Comparison of ENCODE assay signal across 14 cellular contexts in genomic region chr3:18189651-18190050, GRCh38.
DNase-seq lines count a peak whose midpoint lies in the region; TF ChIP-seq lines count a peak whose summit lies in the region.
"Had no signal": no experiment of that assay in that cellular context is flagged by ENCODE, and none has a peak within 500 bp of the region (broad histone marks: within the 10 kb centered on the region; RNA-seq: fewer than 3 reads in every experiment).

No MANE protein-coding gene starts in this region.

- TF ChIP-seq POLR2A in prostate gland (IDR thresholded peaks at IDR 0.05), result no peak

- POLR2A ChIA-PET in OCI-LY7 (lab: Charles Lee), result interaction anchor here (0.6 kb wide), 1 partner anchor 93 kb away, joined by 3 read pairs; no protein-coding TSS in a partner anchor

- peaks cover 7% of the 10 kb centered on the region for H3K4me1 Mint-ChIP-seq in type B pancreatic cell (ENCODE audit: unreplicated experiment)
- H3K4me1 Mint-ChIP-seq: activated CD4-positive, alpha-beta T cell treated with anti-CD3 and anti-CD28 coated beads, Interleukin-2, amount 10 ng/mL, durations not matched to agents 24 days and 14 days; natural killer cell had no signal

- in situ Hi-C loops in KBM-7 (cut with MboI; ENCODE audit: low pct_unique_long_range_greater_than_20kb, low sequenced_read_pairs), result no loop called here

- CTCF ChIA-PET in OCI-LY7 (lab: Charles Lee; ENCODE audit: unreplicated experiment), result no interaction called here

- H3K27me3 ChIP-seq in fibroblast of lung (ENCODE audit: control insufficient read depth, insufficient read depth, low read length) (no peaks in the 10 kb centered on the region), prostate gland (replicated peaks; ENCODE audit: insufficient read depth) (no peaks in the 10 kb centered on the region)
- H3K27me3 ChIP-seq: tibial nerve had no signal

- no peaks in the 10 kb centered on the region for H3K36me3 ChIP-seq in OCI-LY7 (ENCODE audit: insufficient read depth, low read length)
- H3K36me3 ChIP-seq in fibroblast of lung (ENCODE audit: control insufficient read depth, insufficient read depth, low read length), result no peaks in the 10 kb centered on the region
- H3K36me3 ChIP-seq in prostate gland, result no peaks in the 10 kb centered on the region
- H3K36me3 ChIP-seq: tibial nerve had no signal

- H3K9me3 ChIP-seq in OCI-LY7 (ENCODE audit: low read length) (peaks cover 4% of the 10 kb centered on the region; the same call in 1 of the 2 replicates), fibroblast of lung (ENCODE audit: control insufficient read depth, insufficient read depth, low read depth, low read length) (no peaks in the 10 kb centered on the region), prostate gland (no peaks in the 10 kb centered on the region)
- H3K9me3 ChIP-seq: tibial nerve had no signal

- H3K36me3 Mint-ChIP-seq in type B pancreatic cell, result no peaks in the 10 kb centered on the region
- H3K36me3 Mint-ChIP-seq: natural killer cell had no signal

- no peak overlapping the region for H3K27ac ChIP-seq in OCI-LY7 (ENCODE audit: low read depth, low read length, poor library complexity, severe bottlenecking)
- no peak overlapping the region for H3K27ac ChIP-seq in fibroblast of lung (ENCODE audit: insufficient read depth, low read length)
- H3K27ac ChIP-seq in prostate gland, result no peak overlapping the region
- H3K27ac ChIP-seq: tibial nerve had no signal

- no peak overlapping the region for H3K4me3 Mint-ChIP-seq in type B pancreatic cell
- H3K4me3 Mint-ChIP-seq: activated CD4-positive, alpha-beta T cell treated with anti-CD3 and anti-CD28 coated beads, Interleukin-2, amount 10 ng/mL, durations not matched to agents 24 days and 14 days; natural killer cell; T-helper 1 cell treated with Interleukin-12 subunit alpha and Interleukin-12 subunit beta and Interleukin-4 antibody, amounts not matched to agents 30 μg/mL and 1 μg/mL, for 36 hours had no signal

- peaks cover 28% of the 10 kb centered on the region for H3K4me1 ChIP-seq in OCI-LY7 (ENCODE audit: insufficient read depth, low read length, poor library complexity, severe bottlenecking)
- no peaks in the 10 kb centered on the region for H3K4me1 ChIP-seq in fibroblast of lung (ENCODE audit: control insufficient read depth, extremely low read depth, insufficient read depth, low read length)
- H3K4me1 ChIP-seq in prostate gland (replicated peaks), result no peaks in the 10 kb centered on the region
- H3K4me1 ChIP-seq: tibial nerve had no signal

- peak; percentile 94 for DNase-seq in NCI-H748 (lab: John Stamatoyannopoulos, UW; ENCODE audit: unreplicated experiment)
- DNase-seq in NCI-H748 treated with DMSO at 0.1 percent for 48 hours (lab: John Stamatoyannopoulos, UW), result no peak
- no peak for DNase-seq in OCI-LY7 (ENCODE audit: low spot score)
- peak; percentile 81 to 84 for DNase-seq in fibroblast of lung (ENCODE audit: low read depth in 2 of 2)
- DNase-seq in type B pancreatic cell (ENCODE audit: extremely low spot score, unreplicated experiment), result no peak
- no peak for DNase-seq in KBM-7
- no peak for DNase-seq in prostate gland (ENCODE audit: low spot score)
- DNase-seq in NCI-H146 treated with DMSO at 0.1 percent for 48 hours (lab: John Stamatoyannopoulos, UW; ENCODE audit: unreplicated experiment), result no peak
- DNase-seq: activated CD4-positive, alpha-beta T cell treated with anti-CD3 and anti-CD28 coated beads, Interleukin-2, amount 10 ng/mL, durations not matched to agents 24 days and 14 days; activated effector memory CD4-positive, alpha-beta T cell treated with Interleukin-2 at 50 U/mL for 16 hours; natural killer cell; OCI-M1 had no signal

- H3K79me2 ChIP-seq in OCI-LY7 (ENCODE audit: insufficient read depth, low read depth, low read length) (no peaks in the 10 kb centered on the region), fibroblast of lung (ENCODE audit: control insufficient read depth, insufficient read depth, low read length) (no peaks in the 10 kb centered on the region)

- no TSS peak for BruUV-seq in OCI-LY7 (replicated peaks; lab: Mats Ljungman, UMichigan)

- no peaks in the 10 kb centered on the region for H3K9me2 ChIP-seq in OCI-LY7 (ENCODE audit: insufficient read depth, low read length)

- no peaks in the 10 kb centered on the region for H3K27me3 Mint-ChIP-seq in type B pancreatic cell

- H3K9me3 Mint-ChIP-seq in type B pancreatic cell, result peaks cover 3% of the 10 kb centered on the region
- H3K9me3 Mint-ChIP-seq: natural killer cell; T-helper 1 cell treated with Interleukin-12 subunit alpha and Interleukin-12 subunit beta and Interleukin-4 antibody, amounts not matched to agents 30 μg/mL and 1 μg/mL, for 36 hours had no signal

- peak overlapping the region; percentile 45 for H3K27ac Mint-ChIP-seq in type B pancreatic cell
- H3K27ac Mint-ChIP-seq: activated CD4-positive, alpha-beta T cell treated with anti-CD3 and anti-CD28 coated beads, Interleukin-2, amount 10 ng/mL, durations not matched to agents 24 days and 14 days; natural killer cell; T-helper 1 cell treated with Interleukin-12 subunit alpha and Interleukin-12 subunit beta and Interleukin-4 antibody, amounts not matched to agents 30 μg/mL and 1 μg/mL, for 36 hours had no signal

- no peak overlapping the region for H3K9ac ChIP-seq in fibroblast of lung (ENCODE audit: insufficient read depth, low read length)

- H3K4me3 ChIP-seq in OCI-LY7 (ENCODE audit: low read depth, low read length, poor library complexity, severe bottlenecking) (no peak overlapping the region), fibroblast of lung (replicated peaks in 1 of 4; ENCODE audit: control extremely low read depth in 1 of 4, insufficient read depth in 1 of 4, low read depth in 3 of 4, low read length in 4 of 4) (no peak overlapping the region), prostate gland (no peak overlapping the region)
- H3K4me3 ChIP-seq: tibial nerve had no signal

- H3K4me2 ChIP-seq in OCI-LY7 (ENCODE audit: low read length), result no peak overlapping the region
- no peak overlapping the region for H3K4me2 ChIP-seq in fibroblast of lung (ENCODE audit: extremely low read depth, insufficient read depth, low read length)

- TF ChIP-seq CTCF in OCI-LY7 (conservative IDR thresholded peaks at IDR 0.05; ENCODE audit: low read length) (no peak), fibroblast of lung (conservative IDR thresholded peaks at IDR 0.05 in 1 of 2, IDR thresholded peaks at IDR 0.05 in 1 of 2; ENCODE audit: low read depth in 1 of 2, low read length in 2 of 2) (no peak), type B pancreatic cell (conservative IDR thresholded peaks at IDR 0.05) (no peak), prostate gland (IDR thresholded peaks at IDR 0.05) (no peak)

- H4K20me1 ChIP-seq in OCI-LY7 (ENCODE audit: insufficient read depth, low read length) (no peaks in the 10 kb centered on the region), fibroblast of lung (ENCODE audit: control insufficient read depth, extremely low read depth, insufficient read depth, low read length) (no peaks in the 10 kb centered on the region)

- intact Hi-C loops in OCI-LY7 (cut with micrococcal nuclease; ENCODE audit: unreplicated experiment), result no loop called here
- intact Hi-C loops in prostate gland (cut with DNase I), result no loop called here

- 51% methylated on average over 4 of the region's 4 CpGs for WGBS in prostate gland

- H2AFZ ChIP-seq in OCI-LY7 (ENCODE audit: low read length) (peak overlapping the region; percentile 27; the same call in 1 of the 2 replicates), fibroblast of lung (ENCODE audit: low read length) (no peak overlapping the region)

Comparison
In these comparisons a context has a peak if more than half of its experiments do, and no peak if none do; other contexts are left out.
1. DNase-seq: peak in NCI-H748 (single experiment) and fibroblast of lung (2 of 2); none in NCI-H748 treated with DMSO at 0.1 percent for 48 hours (single experiment), OCI-LY7 (single experiment), type B pancreatic cell (single experiment), KBM-7 (single experiment), prostate gland (single experiment) and NCI-H146 treated with DMSO at 0.1 percent for 48 hours (single experiment).